ENCODE assay signal across 9 cellular contexts in genomic region chr11:3856856-3857553, GRCh38. TPM values are rescaled to one million over a fixed set of nuclear protein-coding genes. Genes with fewer than 3 reads are reported as not detected.
DNase-seq lines count a peak whose midpoint lies in the region; ATAC-seq, FAIRE-seq and TF ChIP-seq lines count a peak whose summit lies in the region.
"Had no signal": no experiment of that assay in that cellular context is flagged by ENCODE, and none has a peak within 500 bp of the region (broad histone marks: within the 10 kb centered on the region; RNA-seq: fewer than 3 reads in every experiment).

No MANE protein-coding gene starts in this region.

- no peak for FAIRE-seq in H1 (lab: Jason Lieb, UNC)

- no peaks in the 10 kb centered on the region for H3K9me3 Mint-ChIP-seq in CD4-positive, alpha-beta T cell

- TF ChIP-seq EP300 in H1 (IDR thresholded peaks at IDR 0.05; ENCODE audit: borderline replicate concordance in 1 of 2, low read depth in 2 of 2, low read length in 2 of 2): no peak

- peaks cover 8% of the 10 kb centered on the region; the same call in 1 of the 2 replicates for H3K23me2 ChIP-seq in H1 (ENCODE audit: low read depth, low read length)

- no peak overlapping the region for H3K9ac ChIP-seq in H1 (replicated peaks in 1 of 4; ENCODE audit: extremely low read depth in 1 of 4, low read depth in 3 of 4, low read length in 3 of 4)

- no peaks in the 10 kb centered on the region for H3K79me1 ChIP-seq in H1 (ENCODE audit: low read depth, low read length)

- no peaks in the 10 kb centered on the region for H3K36me3 ChIP-seq in MG63
- no peaks in the 10 kb centered on the region for H3K36me3 ChIP-seq in H1 (ENCODE audit: control insufficient read depth in 2 of 4, insufficient read depth in 4 of 4, low read length in 3 of 4)
- no peaks in the 10 kb centered on the region for H3K36me3 ChIP-seq in osteoblast (ENCODE audit: insufficient read depth, low read length)

- intact Hi-C loops in CD4-positive, alpha-beta T cell (cut with DNase I, micrococcal nuclease): loop anchor here (5.0 kb wide), 2 partner anchors 45 to 130 kb away; no protein-coding TSS in a partner anchor

- TF ChIP-seq CTCF in CD4-positive, alpha-beta T cell (IDR thresholded peaks at IDR 0.05): no peak
- TF ChIP-seq CTCF in H1 (IDR thresholded peaks at IDR 0.05; ENCODE audit: control extremely low read depth in 1 of 3, insufficient read depth in 1 of 3, low read depth in 1 of 3, low read length in 3 of 3): no peak
- no peak for TF ChIP-seq CTCF in osteoblast (IDR thresholded peaks at IDR 0.05; ENCODE audit: extremely low read depth, low read depth, low read length)
- TF ChIP-seq CTCF in GM20000 (IDR thresholded peaks at IDR 0.05; ENCODE audit: extremely low read depth, missing control alignments): no peak

- POLR2A ChIA-PET in CD4-positive, alpha-beta T cell (lab: Charles Lee): interaction anchor here (0.6 to 8.0 kb wide), 15 partner anchors 10 to 216 kb away, joined by 3 to 577 read pairs (median 13); partner anchors contain the start of genes NUP98 and RHOG
- POLR2A ChIA-PET in H1 (lab: Charles Lee; ENCODE audit: partially characterized antibody): interaction anchor here (2.2 kb wide), 1 partner anchor 7 kb away, joined by 6 read pairs; no protein-coding TSS in a partner anchor

- no peaks in the 10 kb centered on the region for H3K9me3 ChIP-seq in CD4-positive, alpha-beta T cell (ENCODE audit: control insufficient read depth, low read length)
- H3K9me3 ChIP-seq in MG63: no peaks in the 10 kb centered on the region
- no peaks in the 10 kb centered on the region for H3K9me3 ChIP-seq in H1 (ENCODE audit: insufficient read depth in 2 of 2, low read depth in 1 of 2, low read length in 1 of 2)
- H3K9me3 ChIP-seq in osteoblast (ENCODE audit: low read depth, low read length): no peaks in the 10 kb centered on the region

- H3K27ac Mint-ChIP-seq in CD4-positive, alpha-beta T cell: peak overlapping the region; percentile 99

- H2BK5ac ChIP-seq in H1 (ENCODE audit: low read depth, low read length): no peak overlapping the region

- no peak overlapping the region for H3K4ac ChIP-seq in H1 (replicated peaks; ENCODE audit: insufficient read length, low read depth, low read length)

- peak overlapping the region; percentile 74 to 76; a peak in 3 of 4 replicates for H3K4me2 ChIP-seq in H1 (ENCODE audit: insufficient read depth in 1 of 2, low read depth in 2 of 2, low read length in 2 of 2)
- H3K4me2 ChIP-seq in osteoblast (ENCODE audit: insufficient read depth, low read length): peak overlapping the region; percentile 90

- H2BK120ac ChIP-seq in H1 (replicated peaks; ENCODE audit: low read depth, low read length): no peak overlapping the region

- no peak overlapping the region for H4K5ac ChIP-seq in H1 (ENCODE audit: insufficient read length, low read depth, low read length)

- H4K91ac ChIP-seq in H1 (replicated peaks; ENCODE audit: insufficient read length, low read length): no peak overlapping the region

- H3K56ac ChIP-seq in H1 (replicated peaks; ENCODE audit: insufficient read length, low read depth, low read length): no peak overlapping the region

- no peak for TF ChIP-seq RAD21 in H1 (IDR thresholded peaks at IDR 0.05 in 1 of 2, conservative IDR thresholded peaks at IDR 0.05 in 1 of 2; ENCODE audit: low read depth in 2 of 2, low read length in 2 of 2)

- no peak overlapping the region for H3K23ac ChIP-seq in H1 (ENCODE audit: insufficient read length)

- H3K27me3 ChIP-seq in CD4-positive, alpha-beta T cell (ENCODE audit: control insufficient read depth, insufficient read depth, low read length): no peaks in the 10 kb centered on the region
- H3K27me3 ChIP-seq in MG63: no peaks in the 10 kb centered on the region
- peaks cover 0 to 13% (median 8%) of the 10 kb centered on the region in 4 experiments; a peak in 5 of 7 replicates for H3K27me3 ChIP-seq in H1 (replicated peaks in 1 of 4; ENCODE audit: control insufficient read depth in 3 of 4, extremely low read depth in 1 of 4, insufficient read depth in 3 of 4, low read length in 3 of 4)
- no peaks in the 10 kb centered on the region for H3K27me3 ChIP-seq in osteoblast (ENCODE audit: insufficient read depth, low read length)

- H3K18ac ChIP-seq in H1 (ENCODE audit: extremely low read depth, low read length): no peak overlapping the region

- no peak overlapping the region for H4K8ac ChIP-seq in H1 (ENCODE audit: extremely low read depth, insufficient read depth, low read length)

- no peak overlapping the region for H2BK15ac ChIP-seq in H1 (ENCODE audit: low read length)

- no peaks in the 10 kb centered on the region for H4K20me1 ChIP-seq in H1 (replicated peaks in 1 of 2; ENCODE audit: control insufficient read depth in 1 of 2, insufficient read depth in 2 of 2, low read length in 2 of 2)
- peaks cover 8% of the 10 kb centered on the region for H4K20me1 ChIP-seq in osteoblast (ENCODE audit: insufficient read depth, low read length)

- H3K36me3 Mint-ChIP-seq in CD4-positive, alpha-beta T cell (ENCODE audit: low read depth): peaks cover 20% of the 10 kb centered on the region

- WGBS in H1 (ENCODE audit: extremely low coverage in 1 of 2, insufficient coverage in 1 of 2, insufficient read length in 1 of 2, insufficient replicate concordance in 2 of 2, low coverage in 1 of 2, low lambda C conversion rate in 2 of 2, missing lambda C conversion rate in 1 of 2), 2 experiments: 84% methylated on average over 5 of the region's 5 CpGs; no CpG with 5 or more reads in 1 of the 2 experiments

- no peak for TF ChIP-seq POLR2A in H1 (IDR thresholded peaks at IDR 0.05; ENCODE audit: control extremely low read depth in 1 of 2, low read depth in 2 of 2, low read length in 2 of 2)

- CTCF ChIA-PET in CD4-positive, alpha-beta T cell (lab: Charles Lee): interaction anchor here (0.7 to 8.5 kb wide), 10 partner anchors 8 to 215 kb away, joined by 3 to 216 read pairs (median 19); partner anchors contain the start of gene RHOG
- CTCF ChIA-PET in H1 (lab: Charles Lee; ENCODE audit: partially characterized antibody): interaction anchor here (1.0 to 10.1 kb wide), 7 partner anchors 12 to 225 kb away, joined by 3 to 214 read pairs (median 9); partner anchors contain the start of gene RHOG

- no peak overlapping the region for H2BK20ac ChIP-seq in H1 (ENCODE audit: low read length)

- H3K14ac ChIP-seq in H1 (ENCODE audit: insufficient read length): no peak overlapping the region

- H2AK5ac ChIP-seq in H1 (ENCODE audit: low read depth, low read length): no peak overlapping the region

- H3K4me1 ChIP-seq in H1 (replicated peaks in 1 of 4; ENCODE audit: control insufficient read depth in 3 of 4, insufficient read depth in 4 of 4, low read length in 3 of 4): peaks cover 10 to 20% (median 11%) of the 10 kb centered on the region in 4 experiments
- peaks cover 28% of the 10 kb centered on the region for H3K4me1 ChIP-seq in osteoblast (ENCODE audit: insufficient read depth, low read length)

- H3K27ac ChIP-seq in CD4-positive, alpha-beta T cell (ENCODE audit: low read depth, low read length): peak overlapping the region; percentile 71
- H3K27ac ChIP-seq in H1 (ENCODE audit: low read depth, low read length) (no peak overlapping the region), osteoblast (ENCODE audit: low read depth, low read length) (no peak overlapping the region)

- H3K4me1 Mint-ChIP-seq in CD4-positive, alpha-beta T cell (ENCODE audit: low read depth): peaks cover 84% of the 10 kb centered on the region

- H3K27me3 Mint-ChIP-seq in CD4-positive, alpha-beta T cell: no peaks in the 10 kb centered on the region

- no peak overlapping the region for H2BK12ac ChIP-seq in H1 (ENCODE audit: low read depth, low read length)

- peak overlapping the region; percentile 88 for H3K4me3 ChIP-seq in MG63
- H3K4me3 ChIP-seq in H1 (ENCODE audit: extremely low read depth in 1 of 4, insufficient read depth in 2 of 4, low read depth in 3 of 4, low read length in 4 of 4): no peak overlapping the region
- H3K4me3 ChIP-seq in osteoblast (ENCODE audit: insufficient read depth, low read length): peak overlapping the region; percentile 96

- H3K79me2 ChIP-seq in H1 (ENCODE audit: control insufficient read depth in 1 of 2, insufficient read depth in 2 of 2, low read length in 2 of 2) (no peaks in the 10 kb centered on the region), osteoblast (ENCODE audit: insufficient read depth, low read length) (peaks cover 58% of the 10 kb centered on the region)

- no peak overlapping the region for H2AFZ ChIP-seq in H1 (ENCODE audit: low read length)
- H2AFZ ChIP-seq in osteoblast (ENCODE audit: low read length): no peak overlapping the region

- H3K4me3 Mint-ChIP-seq in CD4-positive, alpha-beta T cell: peak overlapping the region; percentile 84

- DNase-seq in CD4-positive, alpha-beta T cell: no peak
- DNase-seq in MG63 (no peak), H1 (ENCODE audit: low read depth in 1 of 2, low spot score in 2 of 2) (no peak), osteoblast (ENCODE audit: insufficient read length, low spot score, missing footprints) (no peak), RKO (ENCODE audit: low spot score) (no peak), NCI-H1092 (lab: John Stamatoyannopoulos, UW) (no peak), GM20000 (ENCODE audit: low spot score) (no peak), SHP77 (lab: John Stamatoyannopoulos, UW) (no peak)
- DNase-seq: midbrain had no signal

- ATAC-seq in CD4-positive, alpha-beta T cell (ENCODE audit: poor library complexity): no peak

RNA-seq across cellular contexts. Expression of gene STIM1, which starts 1.5 kb away (rescaled TPM):
- 10 to 100 TPM; 89.0 to 94.9 TPM for total RNA-seq in CD4-positive, alpha-beta T cell
- 13.4 and 16.5 TPM in 2 replicates for total RNA-seq in MG63 (2014; rRNA removed; shearing (Covaris generic); ENCODE audit: low replicate concordance)
- 11.6 and 12.2 TPM in 2 replicates for total RNA-seq in H1 (2021; fragmentation: NEBNext Ultra II Directional; extraction: Animal tissue kit (Norgen Biotek cat#: 25700))
- 11.1 and 17.9 TPM in 2 replicates for polyA plus RNA-seq in H1 (2011; rRNA removed)
- polyA plus RNA-seq in H1 (2011; cell fraction: cytosol; rRNA removed): 14.4 TPM
- 21.5 TPM for polyA plus RNA-seq in H1 (2011; cell fraction: nucleus; rRNA removed)
- 10.1 to 17.7 TPM (median 14.6 TPM) in 4 replicates for polyA plus RNA-seq in H1 (2012, experiment 1 of 2)
- 10.8 TPM for polyA plus RNA-seq in H1 (2012, experiment 2 of 2)
- polyA plus RNA-seq in H1 (2013, experiment 1 of 2): 11.3 TPM
- 12.8 TPM for polyA plus RNA-seq in H1 (2013, experiment 2 of 2)
- polyA minus RNA-seq in H1 (2011; rRNA and poly(A)+ RNA removed): 36.5 and 60.1 TPM in 2 replicates
- 14.2 TPM for polyA minus RNA-seq in H1 (2011; cell fraction: cytosol; rRNA and poly(A)+ RNA removed)
- 18.3 TPM for polyA minus RNA-seq in H1 (2011; cell fraction: nucleus; rRNA and poly(A)+ RNA removed)
- 57.5 and 57.9 TPM in 2 replicates for total RNA-seq in osteoblast

RNA-seq across cellular contexts. Expression of gene RHOG, which starts 16.2 kb away (rescaled TPM):
- 100 to 1,000 TPM; 101 to 106 TPM for total RNA-seq in CD4-positive, alpha-beta T cell
- total RNA-seq in MG63 (2014; rRNA removed; shearing (Covaris generic); ENCODE audit: low replicate concordance): 13.0 and 23.7 TPM in 2 replicates
- 28.3 and 31.2 TPM in 2 replicates for total RNA-seq in H1 (2021; fragmentation: NEBNext Ultra II Directional; extraction: Animal tissue kit (Norgen Biotek cat#: 25700))
- 69.6 and 79.8 TPM in 2 replicates for polyA plus RNA-seq in H1 (2011; rRNA removed)
- 44.6 TPM for polyA plus RNA-seq in H1 (2011; cell fraction: cytosol; rRNA removed)
- 50.4 TPM for polyA plus RNA-seq in H1 (2011; cell fraction: nucleus; rRNA removed)
- polyA plus RNA-seq in H1 (2012, experiment 1 of 2): 34.2 to 46.4 TPM (median 43.0 TPM) in 4 replicates
- polyA plus RNA-seq in H1 (2012, experiment 2 of 2): 48.4 TPM
- 31.2 TPM for polyA plus RNA-seq in H1 (2013, experiment 1 of 2)
- 28.8 TPM for polyA plus RNA-seq in H1 (2013, experiment 2 of 2)
- polyA minus RNA-seq in H1 (2011; rRNA and poly(A)+ RNA removed): 46.8 and 68.7 TPM in 2 replicates
- 34.2 TPM for polyA minus RNA-seq in H1 (2011; cell fraction: cytosol; rRNA and poly(A)+ RNA removed)
- polyA minus RNA-seq in H1 (2011; cell fraction: nucleus; rRNA and poly(A)+ RNA removed): 31.7 TPM
- 13.3 and 17.0 TPM in 2 replicates for total RNA-seq in osteoblast

RNA-seq across cellular contexts. Expression of gene PGAP2, which starts 48.6 kb away (rescaled TPM):
- 10 to 100 TPM; 20.9 to 23.6 TPM for total RNA-seq in CD4-positive, alpha-beta T cell
- total RNA-seq in MG63 (2014; rRNA removed; shearing (Covaris generic); ENCODE audit: low replicate concordance): 8.1 and 8.9 TPM in 2 replicates
- total RNA-seq in H1 (2021; fragmentation: NEBNext Ultra II Directional; extraction: Animal tissue kit (Norgen Biotek cat#: 25700)): 56.0 and 56.5 TPM in 2 replicates
- polyA plus RNA-seq in H1 (2011; rRNA removed): 106 and 111 TPM in 2 replicates
- 68.7 TPM for polyA plus RNA-seq in H1 (2011; cell fraction: cytosol; rRNA removed)
- polyA plus RNA-seq in H1 (2011; cell fraction: nucleus; rRNA removed): 103 TPM
- 53.7 to 85.1 TPM (median 73.2 TPM) in 4 replicates for polyA plus RNA-seq in H1 (2012, experiment 1 of 2)
- polyA plus RNA-seq in H1 (2012, experiment 2 of 2): 79.9 TPM
- 63.9 TPM for polyA plus RNA-seq in H1 (2013, experiment 1 of 2)
- 71.3 TPM for polyA plus RNA-seq in H1 (2013, experiment 2 of 2)
- polyA minus RNA-seq in H1 (2011; rRNA and poly(A)+ RNA removed): 82.7 and 110 TPM in 2 replicates
- polyA minus RNA-seq in H1 (2011; cell fraction: cytosol; rRNA and poly(A)+ RNA removed): 38.8 TPM
- polyA minus RNA-seq in H1 (2011; cell fraction: nucleus; rRNA and poly(A)+ RNA removed): 46.2 TPM
- total RNA-seq in osteoblast: 10.3 and 10.9 TPM in 2 replicates

RNA-seq across cellular contexts. Expression of gene NUP98, which starts 59.7 kb away (rescaled TPM):
- total RNA-seq in CD4-positive, alpha-beta T cell: 100 to 1,000 TPM; 161 to 186 TPM
- 99.7 and 106 TPM in 2 replicates for total RNA-seq in MG63 (2014; rRNA removed; shearing (Covaris generic); ENCODE audit: low replicate concordance)
- 98.6 and 105 TPM in 2 replicates for total RNA-seq in H1 (2021; fragmentation: NEBNext Ultra II Directional; extraction: Animal tissue kit (Norgen Biotek cat#: 25700))
- 243 and 261 TPM in 2 replicates for polyA plus RNA-seq in H1 (2011; rRNA removed)
- polyA plus RNA-seq in H1 (2011; cell fraction: cytosol; rRNA removed): 159 TPM
- polyA plus RNA-seq in H1 (2011; cell fraction: nucleus; rRNA removed): 309 TPM
- polyA plus RNA-seq in H1 (2012, experiment 1 of 2): 49.4 to 93.4 TPM (median 84.2 TPM) in 4 replicates
- 12.2 TPM for polyA plus RNA-seq in H1 (2012, experiment 2 of 2)
- 75.9 TPM for polyA plus RNA-seq in H1 (2013, experiment 1 of 2)
- polyA plus RNA-seq in H1 (2013, experiment 2 of 2): 67.4 TPM
- 379 and 432 TPM in 2 replicates for polyA minus RNA-seq in H1 (2011; rRNA and poly(A)+ RNA removed)
- 119 TPM for polyA minus RNA-seq in H1 (2011; cell fraction: cytosol; rRNA and poly(A)+ RNA removed)
- polyA minus RNA-seq in H1 (2011; cell fraction: nucleus; rRNA and poly(A)+ RNA removed): 161 TPM
- 114 and 119 TPM in 2 replicates for total RNA-seq in osteoblast

Comparison
In these comparisons a context has a peak if more than half of its experiments do, and no peak if none do; other contexts are left out.
1. H3K4me3 ChIP-seq: peak in MG63 (single experiment) and osteoblast (single experiment); none in H1 (0 of 4).